In genomic region chr1:224047538-224047937, GRCh38 we compare ENCODE assay signal across 21 cellular contexts.
DNase-seq lines count a peak whose midpoint lies in the region; ATAC-seq, FAIRE-seq and TF ChIP-seq lines count a peak whose summit lies in the region.
"Had no signal": no experiment of that assay in that cellular context is flagged by ENCODE, and none has a peak within 500 bp of the region (broad histone marks: within the 10 kb centered on the region; RNA-seq: fewer than 3 reads in every experiment).

No MANE protein-coding gene starts in this region.

- TF ChIP-seq RAD21 in IMR-90 (IDR thresholded peaks at IDR 0.05; ENCODE audit: low read length) (no peak), K562 (CRISPR knock-in tag; conservative IDR thresholded peaks at IDR 0.05 in 1 of 2, IDR thresholded peaks at IDR 0.05 in 1 of 2) (no peak)

- H2BK5ac ChIP-seq in IMR-90 (ENCODE audit: low read depth, low read length, poor library complexity, severe bottlenecking), result peak overlapping the region; percentile 33
- H2BK5ac ChIP-seq in mesenchymal stem cell (ENCODE audit: low read depth, low read length, poor library complexity, severe bottlenecking), result no peak overlapping the region

- no CpG with 5 or more reads among the region's 2 CpGs for WGBS in IMR-90 (ENCODE audit: extremely low coverage in 2 of 2, insufficient read length in 1 of 2), 2 experiments
- WGBS in K562 (ENCODE audit: insufficient coverage, low coverage, missing lambda C conversion rate), result 23% methylated on average over 2 of the region's 2 CpGs
- 22% methylated on average over 2 of the region's 2 CpGs for WGBS in mesenchymal stem cell

- TF ChIP-seq POLR2A in IMR-90 (IDR thresholded peaks at IDR 0.05; ENCODE audit: low read depth, low read length) (no peak), K562 (conservative IDR thresholded peaks at IDR 0.05) (no peak)

- no peak overlapping the region for H4K91ac ChIP-seq in IMR-90 (ENCODE audit: insufficient read depth, low read depth, low read length)
- H4K91ac ChIP-seq in mesenchymal stem cell (ENCODE audit: low read length), result no peak overlapping the region

- H3K9ac ChIP-seq in IMR-90 (ENCODE audit: low read depth, low read length) (no peak overlapping the region), K562 (ENCODE audit: insufficient read depth in 1 of 2, low read depth in 2 of 2, low read length in 2 of 2) (no peak overlapping the region), mesenchymal stem cell (ENCODE audit: low read length) (no peak overlapping the region)

- DNase-seq in BJ (ENCODE audit: low read depth) (peak; percentile 26), IMR-90 (peak; percentile 75), K562 (ENCODE audit: extremely low read depth in 1 of 4, low spot score in 3 of 4) (no peak), mesenchymal stem cell (peak; percentile 29), dorsolateral prefrontal cortex (no peak), RPMI8226 (no peak)
- DNase-seq in activated CD4-positive, alpha-beta T cell treated with anti-CD3 and anti-CD28 coated beads, Interleukin-2, amount 50 U/mL, for 1 hour, result no peak
- DNase-seq: DMS79 treated with DMSO at 0.1 percent for 48 hours, GDM1, KG1, NCI-H1417, NCI-H187, NCI-H2107, NCI-H510A treated with DMSO at 0.1 percent for 48 hours, NCI-H774, SHP77 had no signal

- no peak for TF ChIP-seq CTCF in BJ (IDR thresholded peaks at IDR 0.05; ENCODE audit: insufficient read depth, low read depth, low read length)
- TF ChIP-seq CTCF in IMR-90 (conservative IDR thresholded peaks at IDR 0.05; ENCODE audit: low read depth, low read length), result no peak
- no peak for TF ChIP-seq CTCF in K562 (IDR thresholded peaks at IDR 0.05 in 2 of 3, conservative IDR thresholded peaks at IDR 0.05 in 1 of 3; ENCODE audit: insufficient read depth in 2 of 3, low read depth in 1 of 3, low read length in 3 of 3)
- TF ChIP-seq CTCF in dorsolateral prefrontal cortex (IDR thresholded peaks at IDR 0.05 in 54 of 56, conservative IDR thresholded peaks at IDR 0.05 in 2 of 56; ENCODE audit: low read depth in 1 of 56, partially characterized antibody in 56 of 56), result no peak

- TF ChIP-seq EP300 in K562 (IDR thresholded peaks at IDR 0.05; ENCODE audit: low read length), result no peak

- intact Hi-C loops in IMR-90 (cut with micrococcal nuclease) (no loop called here), K562 (cut with micrococcal nuclease) (no loop called here), dorsolateral prefrontal cortex (cut with DNase I) (no loop called here)

- H3K79me1 ChIP-seq in IMR-90 (ENCODE audit: low read depth in 1 of 2, low read length in 2 of 2), result no peaks in the 10 kb centered on the region
- H3K79me1 ChIP-seq in mesenchymal stem cell (replicated peaks; ENCODE audit: low read length, poor library complexity, severe bottlenecking), result no peaks in the 10 kb centered on the region

- no peak overlapping the region for H4K5ac ChIP-seq in IMR-90 (ENCODE audit: low read depth, low read length)

- dilution Hi-C loops in IMR-90 (cut with HindIII; ENCODE audit: low sequenced_read_pairs, unreplicated experiment), result no loop called here

- no peak overlapping the region for H2AK9ac ChIP-seq in IMR-90 (replicated peaks; ENCODE audit: low read depth, low read length, poor library complexity)

- H3K4me2 ChIP-seq in IMR-90 (ENCODE audit: low read depth, low read length) (no peak overlapping the region), K562 (ENCODE audit: insufficient read depth, low read length) (no peak overlapping the region), mesenchymal stem cell (ENCODE audit: low read length, poor library complexity, severe bottlenecking) (no peak overlapping the region)

- no peak overlapping the region for H2BK15ac ChIP-seq in IMR-90 (ENCODE audit: low read depth, low read length)
- H2BK15ac ChIP-seq in mesenchymal stem cell (ENCODE audit: low read depth, poor library complexity, severe bottlenecking), result no peak overlapping the region

- no peak overlapping the region for H2BK20ac ChIP-seq in IMR-90 (ENCODE audit: low read depth, low read length)

- no peak overlapping the region for H2BK12ac ChIP-seq in mesenchymal stem cell (ENCODE audit: low read length in 2 of 2)

- no peaks in the 10 kb centered on the region for H3K36me3 ChIP-seq in BJ (ENCODE audit: control insufficient read depth, insufficient read depth, low read length)
- no peaks in the 10 kb centered on the region for H3K36me3 ChIP-seq in IMR-90 (ENCODE audit: control insufficient read depth, insufficient read depth, low read length)
- H3K36me3 ChIP-seq in K562 (ENCODE audit: control insufficient read depth, insufficient read depth, low read length), result no peaks in the 10 kb centered on the region
- H3K36me3 ChIP-seq in mesenchymal stem cell (ENCODE audit: control insufficient read depth in 1 of 2, insufficient read depth in 2 of 2, low read depth in 1 of 2, low read length in 2 of 2), result no peaks in the 10 kb centered on the region
- H3K36me3 ChIP-seq: HAP-1 had no signal

- H3K27me3 ChIP-seq in BJ (ENCODE audit: control insufficient read depth, insufficient read depth, low read length) (no peaks in the 10 kb centered on the region; the same call in 1 of the 2 replicates), IMR-90 (ENCODE audit: control insufficient read depth, insufficient read depth, low read length) (peaks cover 3% of the 10 kb centered on the region), K562 (ENCODE audit: control insufficient read depth in 2 of 2, insufficient read depth in 2 of 2, low read length in 2 of 2) (no peaks in the 10 kb centered on the region), mesenchymal stem cell (ENCODE audit: control insufficient read depth in 1 of 2, insufficient read depth in 1 of 2, low read length in 2 of 2) (no peaks in the 10 kb centered on the region), dorsolateral prefrontal cortex (peaks cover 0 to 8% (median 0%) of the 10 kb centered on the region in 45 donors)

- in situ Hi-C loops in IMR-90 (cut with MboI; ENCODE audit: low sequenced_read_pairs) (no loop called here), K562 (cut with MboI) (no loop called here)

- no peak for FAIRE-seq in K562 (lab: Jason Lieb, UNC)
- FAIRE-seq: A204.1, GM12878, GM19239 had no signal

- no peak overlapping the region for H2AK5ac ChIP-seq in IMR-90 (ENCODE audit: low read depth, low read length)
- no peak overlapping the region for H2AK5ac ChIP-seq in mesenchymal stem cell (ENCODE audit: low read length, severe bottlenecking)

- H3K79me2 ChIP-seq in K562 (ENCODE audit: control insufficient read depth, insufficient read depth, low read length), result no peaks in the 10 kb centered on the region

- POLR2A ChIA-PET in BJ (lab: Charles Lee) (no interaction called here), IMR-90 (lab: Charles Lee; ENCODE audit: unreplicated experiment) (interaction anchor here (0.6 kb wide), 1 partner anchor 325 kb away, joined by 3 read pairs; no protein-coding TSS in a partner anchor), K562 (lab: Yijun Ruan, JAX) (interaction anchor here (2.0 kb wide), 1 partner anchor 14 kb away, joined by 5 read pairs; no protein-coding TSS in a partner anchor)

- CTCF ChIA-PET in BJ (lab: Yijun Ruan, JAX) (interaction anchor here (0.7 to 1.2 kb wide), 2 partner anchors 16 to 492 kb away, joined by 3 to 4 read pairs; no protein-coding TSS in a partner anchor), IMR-90 (lab: Yijun Ruan, JAX) (no interaction called here), K562 (lab: Yijun Ruan, JAX; ENCODE audit: low intra/inter-chr PET ratio) (no interaction called here)

- H3K23ac ChIP-seq in IMR-90 (ENCODE audit: low read depth, low read length), result no peak overlapping the region
- no peak overlapping the region for H3K23ac ChIP-seq in mesenchymal stem cell (ENCODE audit: low read length in 2 of 2)

- H4K20me1 ChIP-seq in IMR-90 (ENCODE audit: insufficient read depth, low read length) (no peaks in the 10 kb centered on the region), K562 (replicated peaks; ENCODE audit: control insufficient read depth, insufficient read depth, low read length) (no peaks in the 10 kb centered on the region)

- H3K56ac ChIP-seq in IMR-90 (ENCODE audit: extremely low read depth, insufficient read depth, low read length), result no peak overlapping the region

- no peak overlapping the region for H3K4ac ChIP-seq in IMR-90 (ENCODE audit: low read depth, low read length)
- H3K4ac ChIP-seq in mesenchymal stem cell (ENCODE audit: low read depth in 1 of 2, low read length in 2 of 2), result no peak overlapping the region

- no peak overlapping the region for H3K18ac ChIP-seq in IMR-90 (ENCODE audit: low read depth, low read length)
- H3K18ac ChIP-seq in mesenchymal stem cell (ENCODE audit: low read depth in 1 of 2, low read length in 2 of 2), result no peak overlapping the region

- no peak overlapping the region for H3K4me3 ChIP-seq in BJ (ENCODE audit: low read depth, low read length)
- no peak overlapping the region for H3K4me3 ChIP-seq in IMR-90 (ENCODE audit: insufficient read depth, low read depth, low read length)
- no peak overlapping the region for H3K4me3 ChIP-seq in K562
- no peak overlapping the region for H3K4me3 ChIP-seq in mesenchymal stem cell (ENCODE audit: insufficient read depth in 1 of 2, low read depth in 1 of 2, low read length in 2 of 2)
- H3K4me3 ChIP-seq in dorsolateral prefrontal cortex, result no peak overlapping the region
- H3K4me3 ChIP-seq: GM12878, HAP-1, SK-N-MC had no signal

- H3K9me1 ChIP-seq in IMR-90 (ENCODE audit: insufficient read depth, low read length) (peaks cover 3% of the 10 kb centered on the region; the same call in 1 of the 2 replicates), K562 (ENCODE audit: control insufficient read depth, insufficient read depth, low read length) (no peaks in the 10 kb centered on the region)

- H3K27ac ChIP-seq in IMR-90 (ENCODE audit: insufficient read depth, low read length), result no peak overlapping the region
- no peak overlapping the region for H3K27ac ChIP-seq in K562 (ENCODE audit: extremely low read depth, low read depth, low read length)
- no peak overlapping the region for H3K27ac ChIP-seq in mesenchymal stem cell (ENCODE audit: low read length, poor library complexity, severe bottlenecking)
- H3K27ac ChIP-seq in dorsolateral prefrontal cortex, result no peak overlapping the region
- H3K27ac ChIP-seq: SK-N-MC had no signal

- H3K4me1 ChIP-seq in IMR-90 (ENCODE audit: control insufficient read depth, insufficient read depth, low read length) (peaks cover 1% of the 10 kb centered on the region; the same call in 1 of the 2 replicates), K562 (replicated peaks in 1 of 2; ENCODE audit: control insufficient read depth in 2 of 2, insufficient read depth in 2 of 2, low read length in 2 of 2) (peaks cover 0 to 4% of the 10 kb centered on the region in 2 experiments; a peak in 3 of 5 replicates), mesenchymal stem cell (ENCODE audit: control insufficient read depth, insufficient read depth, low read depth, low read length) (peaks cover 1% of the 10 kb centered on the region)
- H3K4me1 ChIP-seq: HAP-1 had no signal

- no peak overlapping the region for H2BK120ac ChIP-seq in IMR-90 (ENCODE audit: low read depth, low read length)
- no peak overlapping the region for H2BK120ac ChIP-seq in mesenchymal stem cell (ENCODE audit: low read depth, low read length)

- H3K9me3 ChIP-seq in IMR-90 (ENCODE audit: control insufficient read depth, insufficient read depth, low read length), result 0 out of 2 replicates have a peak, but pooled peaks cover 3% of the 10 kb centered on the region
- H3K9me3 ChIP-seq in K562 (replicated peaks; ENCODE audit: control insufficient read depth, insufficient read depth, low read depth, low read length), result no peaks in the 10 kb centered on the region
- no peaks in the 10 kb centered on the region for H3K9me3 ChIP-seq in mesenchymal stem cell (ENCODE audit: control insufficient read depth, low read length)
- H3K9me3 ChIP-seq: HAP-1 had no signal

- H2AFZ ChIP-seq in IMR-90 (replicated peaks; ENCODE audit: low read length, poor library complexity) (no peak overlapping the region), K562 (ENCODE audit: low read depth, low read length) (0 out of 2 replicates have a peak overlapping the region, but pooled peaks have one; percentile 33), mesenchymal stem cell (ENCODE audit: low read depth, low read length) (no peak overlapping the region)

- H4K8ac ChIP-seq in IMR-90 (ENCODE audit: low read depth in 2 of 2, low read length in 2 of 2) (no peak overlapping the region), mesenchymal stem cell (ENCODE audit: low read length) (no peak overlapping the region)

- BruUV-seq in IMR-90 (replicated peaks; lab: Mats Ljungman, UMichigan), result no TSS peak
- no TSS peak for BruUV-seq in K562 (replicated peaks; lab: Mats Ljungman, UMichigan)

- no peak overlapping the region for H3K14ac ChIP-seq in IMR-90 (replicated peaks; ENCODE audit: low read depth, low read length)
- H3K14ac ChIP-seq in mesenchymal stem cell (ENCODE audit: low read length in 2 of 2), result no peak overlapping the region

- ATAC-seq in IMR-90 (ENCODE audit: low read depth) (peak; percentile 36), K562 (no peak)
- ATAC-seq: GM12878 had no signal

Comparison
In these comparisons a context has a peak if more than half of its experiments do, and no peak if none do; other contexts are left out.
1. DNase-seq: peak in BJ (single experiment), IMR-90 (single experiment) and mesenchymal stem cell (single experiment); none in K562 (0 of 4), activated CD4-positive, alpha-beta T cell treated with anti-CD3 and anti-CD28 coated beads, Interleukin-2, amount 50 U/mL, for 1 hour (single experiment), dorsolateral prefrontal cortex (0 of 10) and RPMI8226 (single experiment).